3 cellular contexts compared by ENCODE assay signal in the genomic region with DNA sequence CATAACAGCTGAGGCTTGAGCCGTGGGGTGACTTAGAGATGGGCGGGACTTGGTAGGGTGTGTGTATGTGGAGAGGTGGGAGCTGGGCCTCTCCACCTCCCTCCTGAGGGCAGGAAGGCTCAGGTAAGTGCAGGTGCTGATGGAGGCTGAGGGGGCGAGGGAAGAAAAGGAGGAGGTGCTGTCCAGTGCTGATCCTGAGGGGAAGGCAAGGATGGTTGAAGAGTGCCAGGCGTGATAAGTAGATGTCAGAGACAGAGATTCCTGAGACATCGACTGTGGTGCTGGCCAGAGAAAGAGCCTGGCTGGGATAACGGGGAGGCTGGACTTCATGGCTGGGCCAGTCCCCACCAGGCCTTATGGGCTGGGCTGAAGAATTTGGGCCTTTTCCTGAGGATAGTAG.
TF ChIP-seq lines count a peak whose summit lies in the region.

No MANE protein-coding gene starts in this region.

TF ChIP-seq in A549, 52 proteins besides CTCF, POLR2A, EP300 and RAD21 (continued from another document):
- TF ChIP-seq, protein P1, sequence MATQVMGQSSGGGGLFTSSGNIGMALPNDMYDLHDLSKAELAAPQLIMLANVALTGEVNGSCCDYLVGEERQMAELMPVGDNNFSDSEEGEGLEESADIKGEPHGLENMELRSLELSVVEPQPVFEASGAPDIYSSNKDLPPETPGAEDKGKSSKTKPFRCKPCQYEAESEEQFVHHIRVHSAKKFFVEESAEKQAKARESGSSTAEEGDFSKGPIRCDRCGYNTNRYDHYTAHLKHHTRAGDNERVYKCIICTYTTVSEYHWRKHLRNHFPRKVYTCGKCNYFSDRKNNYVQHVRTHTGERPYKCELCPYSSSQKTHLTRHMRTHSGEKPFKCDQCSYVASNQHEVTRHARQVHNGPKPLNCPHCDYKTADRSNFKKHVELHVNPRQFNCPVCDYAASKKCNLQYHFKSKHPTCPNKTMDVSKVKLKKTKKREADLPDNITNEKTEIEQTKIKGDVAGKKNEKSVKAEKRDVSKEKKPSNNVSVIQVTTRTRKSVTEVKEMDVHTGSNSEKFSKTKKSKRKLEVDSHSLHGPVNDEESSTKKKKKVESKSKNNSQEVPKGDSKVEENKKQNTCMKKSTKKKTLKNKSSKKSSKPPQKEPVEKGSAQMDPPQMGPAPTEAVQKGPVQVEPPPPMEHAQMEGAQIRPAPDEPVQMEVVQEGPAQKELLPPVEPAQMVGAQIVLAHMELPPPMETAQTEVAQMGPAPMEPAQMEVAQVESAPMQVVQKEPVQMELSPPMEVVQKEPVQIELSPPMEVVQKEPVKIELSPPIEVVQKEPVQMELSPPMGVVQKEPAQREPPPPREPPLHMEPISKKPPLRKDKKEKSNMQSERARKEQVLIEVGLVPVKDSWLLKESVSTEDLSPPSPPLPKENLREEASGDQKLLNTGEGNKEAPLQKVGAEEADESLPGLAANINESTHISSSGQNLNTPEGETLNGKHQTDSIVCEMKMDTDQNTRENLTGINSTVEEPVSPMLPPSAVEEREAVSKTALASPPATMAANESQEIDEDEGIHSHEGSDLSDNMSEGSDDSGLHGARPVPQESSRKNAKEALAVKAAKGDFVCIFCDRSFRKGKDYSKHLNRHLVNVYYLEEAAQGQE (IDR thresholded peaks at IDR 0.05): peak; percentile 86

TF ChIP-seq in HCT116, 20 proteins besides CTCF, POLR2A, EP300 and RAD21 (continued from another document):
- TF ChIP-seq ELF1 (IDR thresholded peaks at IDR 0.05; ENCODE audit: borderline replicate concordance, low read depth) (no peak), POLR2AphosphoS5 (IDR thresholded peaks at IDR 0.05; ENCODE audit: low read depth, low read length) (no peak), CBX3 (IDR thresholded peaks at IDR 0.05; ENCODE audit: low read depth) (0 out of 2 replicates have a peak, but pooled peaks have one; percentile 41)
- TF ChIP-seq, protein P1 (IDR thresholded peaks at IDR 0.05; ENCODE audit: low read depth): peak; percentile 70
TF ChIP-seq in HCT116: peak in this region for 2.

TF ChIP-seq in GM12878, 131 proteins besides CTCF, POLR2A, EP300 and RAD21 (continued from another document):
- TF ChIP-seq, protein P2, sequence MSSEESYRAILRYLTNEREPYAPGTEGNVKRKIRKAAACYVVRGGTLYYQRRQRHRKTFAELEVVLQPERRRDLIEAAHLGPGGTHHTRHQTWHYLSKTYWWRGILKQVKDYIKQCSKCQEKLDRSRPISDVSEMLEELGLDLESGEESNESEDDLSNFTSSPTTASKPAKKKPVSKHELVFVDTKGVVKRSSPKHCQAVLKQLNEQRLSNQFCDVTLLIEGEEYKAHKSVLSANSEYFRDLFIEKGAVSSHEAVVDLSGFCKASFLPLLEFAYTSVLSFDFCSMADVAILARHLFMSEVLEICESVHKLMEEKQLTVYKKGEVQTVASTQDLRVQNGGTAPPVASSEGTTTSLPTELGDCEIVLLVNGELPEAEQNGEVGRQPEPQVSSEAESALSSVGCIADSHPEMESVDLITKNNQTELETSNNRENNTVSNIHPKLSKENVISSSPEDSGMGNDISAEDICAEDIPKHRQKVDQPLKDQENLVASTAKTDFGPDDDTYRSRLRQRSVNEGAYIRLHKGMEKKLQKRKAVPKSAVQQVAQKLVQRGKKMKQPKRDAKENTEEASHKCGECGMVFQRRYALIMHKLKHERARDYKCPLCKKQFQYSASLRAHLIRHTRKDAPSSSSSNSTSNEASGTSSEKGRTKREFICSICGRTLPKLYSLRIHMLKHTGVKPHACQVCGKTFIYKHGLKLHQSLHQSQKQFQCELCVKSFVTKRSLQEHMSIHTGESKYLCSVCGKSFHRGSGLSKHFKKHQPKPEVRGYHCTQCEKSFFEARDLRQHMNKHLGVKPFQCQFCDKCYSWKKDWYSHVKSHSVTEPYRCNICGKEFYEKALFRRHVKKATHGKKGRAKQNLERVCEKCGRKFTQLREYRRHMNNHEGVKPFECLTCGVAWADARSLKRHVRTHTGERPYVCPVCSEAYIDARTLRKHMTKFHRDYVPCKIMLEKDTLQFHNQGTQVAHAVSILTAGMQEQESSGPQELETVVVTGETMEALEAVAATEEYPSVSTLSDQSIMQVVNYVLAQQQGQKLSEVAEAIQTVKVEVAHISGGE (CRISPR knock-in tag; IDR thresholded peaks at IDR 0.05): no peak
- TF ChIP-seq, protein P1 (IDR thresholded peaks at IDR 0.05; ENCODE audit: low read depth, low read length): peak; percentile 74; the same call in 1 of the 2 replicates
